ENCODE assay signal across 8 cellular contexts in genomic region chr5:116424258-116424615, GRCh38.
"Had no signal": no experiment of that assay in that cellular context is flagged by ENCODE, and none has a peak within 500 bp of the region (broad histone marks: within the 10 kb centered on the region; RNA-seq: fewer than 3 reads in every experiment).

No MANE protein-coding gene starts in this region.

- DNase-seq: GM23248, GOT3, H7, HFFc6 had no signal

- H3K4me3 Mint-ChIP-seq: HFFc6, IgD-negative memory B cell had no signal

- H3K4me3 ChIP-seq: GM23248, HAP-1 had no signal

- H3K9ac ChIP-seq: GM23248 had no signal

- H2AFZ ChIP-seq: GM23248 had no signal

- H3K9me3 Mint-ChIP-seq: HFFc6, IgD-negative memory B cell had no signal

- H3K36me3 ChIP-seq: HAP-1 had no signal

- H3K27me3 Mint-ChIP-seq: IgD-negative memory B cell had no signal

- H3K4me1 ChIP-seq: HAP-1 had no signal

- ATAC-seq: HCT116 had no signal

- H3K9me3 ChIP-seq: HAP-1 had no signal

- H3K27ac Mint-ChIP-seq: HFFc6, IgD-negative memory B cell had no signal

- H3K27ac ChIP-seq: GM23248, HL-60 had no signal

- H3K4me1 Mint-ChIP-seq: IgD-negative memory B cell had no signal
